18 cellular contexts compared by ENCODE assay signal in genomic region chr3:42302924-42303634, GRCh38. TPM values are rescaled to one million over a fixed set of nuclear protein-coding genes. Genes with fewer than 3 reads are reported as not detected.
A peak's percentile ranks its signal among the peaks of the same experiment; 100 is the strongest.
DNase-seq lines count a peak whose midpoint lies in the region; ATAC-seq and TF ChIP-seq lines count a peak whose summit lies in the region.
"Had no signal": no experiment of that assay in that cellular context is flagged by ENCODE, and none has a peak within 500 bp of the region (broad histone marks: within the 10 kb centered on the region; RNA-seq: fewer than 3 reads in every experiment).

No MANE protein-coding gene starts in this region.

- DNase-seq in esophagus muscularis mucosa (ENCODE audit: extremely low spot score) (peak; percentile 55), ovary (no peak), chondrocyte (ENCODE audit: low spot score) (no peak)
- no peak for DNase-seq in activated CD4-positive, alpha-beta T cell treated with anti-CD3 and anti-CD28 coated beads, Interleukin-2, amount 50 U/mL, for 1 hour
- DNase-seq in CD4-positive, alpha-beta memory T cell: no peak
- DNase-seq: activated CD4-positive, alpha-beta memory T cell treated with anti-CD3 and anti-CD28 coated beads for 36 hours; activated gamma-delta T cell; central memory CD4-positive, alpha-beta T cell; EL; glutamatergic neuron; NCI-H345; stomach; T-helper 1 cell had no signal

- peaks cover 32% of the 10 kb centered on the region for H3K27me3 Mint-ChIP-seq in chondrocyte (ENCODE audit: low read depth)
- peaks cover 1 to 11% of the 10 kb centered on the region in 2 donors for H3K27me3 Mint-ChIP-seq in CD4-positive, alpha-beta memory T cell

- H3K4me1 ChIP-seq in esophagus muscularis mucosa (no peaks in the 10 kb centered on the region), ovary (ENCODE audit: insufficient read depth) (no peaks in the 10 kb centered on the region)
- H3K4me1 ChIP-seq in CD4-positive, alpha-beta memory T cell (ENCODE audit: insufficient read depth, low read length): no peaks in the 10 kb centered on the region
- H3K4me1 ChIP-seq: stomach had no signal

- POLR2A ChIA-PET in CD4-positive, alpha-beta memory T cell (lab: Charles Lee; ENCODE audit: partially characterized antibody): no interaction called here

- ATAC-seq in GM18517 (IDR thresholded peaks at IDR 0.05; ENCODE audit: unreplicated experiment) (peak; percentile 66), GM21717 (IDR thresholded peaks at IDR 0.05; ENCODE audit: unreplicated experiment) (peak; percentile 75), HG03571 (IDR thresholded peaks at IDR 0.05; ENCODE audit: unreplicated experiment) (peak; percentile 77)
- ATAC-seq: Panc1 had no signal

- intact Hi-C loops in esophagus muscularis mucosa (cut with DNase I) (no loop called here), ovary (cut with DNase I) (no loop called here)
- intact Hi-C loops in CD4-positive, alpha-beta memory T cell (cut with micrococcal nuclease): no loop called here

- 39% methylated on average over 3 of the region's 3 CpGs for WGBS in esophagus muscularis mucosa
- 43 to 60% (median 52%) methylated on average over 3 of the region's 3 CpGs for WGBS in ovary, 3 donors

- H3K4me3 Mint-ChIP-seq in chondrocyte (ENCODE audit: unreplicated experiment): no peak overlapping the region
- no peak overlapping the region for H3K4me3 Mint-ChIP-seq in CD4-positive, alpha-beta memory T cell
- H3K4me3 Mint-ChIP-seq: activated CD4-positive, alpha-beta memory T cell treated with anti-CD3 and anti-CD28 coated beads for 36 hours had no signal

- TF ChIP-seq POLR2A in esophagus muscularis mucosa (IDR thresholded peaks at IDR 0.05; ENCODE audit: low read depth) (no peak), ovary (IDR thresholded peaks at IDR 0.05) (no peak)

- no peaks in the 10 kb centered on the region for H3K9me3 Mint-ChIP-seq in chondrocyte (ENCODE audit: low read depth)
- H3K9me3 Mint-ChIP-seq in CD4-positive, alpha-beta memory T cell: peaks cover 0 to 3% (median 0%) of the 10 kb centered on the region in 8 donors
- H3K9me3 Mint-ChIP-seq: activated CD4-positive, alpha-beta memory T cell treated with anti-CD3 and anti-CD28 coated beads for 36 hours had no signal

- H3K27me3 ChIP-seq in esophagus muscularis mucosa (no peaks in the 10 kb centered on the region), ovary (no peaks in the 10 kb centered on the region)
- H3K27me3 ChIP-seq in CD4-positive, alpha-beta memory T cell (ENCODE audit: insufficient read depth, low read length): no peaks in the 10 kb centered on the region
- H3K27me3 ChIP-seq: stomach had no signal

- no peak for TF ChIP-seq EP300 in esophagus muscularis mucosa (IDR thresholded peaks at IDR 0.05)
- TF ChIP-seq EP300 in ovary (IDR thresholded peaks at IDR 0.05): no peak

- H3K27ac ChIP-seq in esophagus muscularis mucosa (replicated peaks in 1 of 4) (no peak overlapping the region), ovary (no peak overlapping the region)
- no peak overlapping the region for H3K27ac ChIP-seq in CD4-positive, alpha-beta memory T cell (ENCODE audit: low read depth, low read length)
- H3K27ac ChIP-seq: stomach had no signal

- CTCF ChIA-PET in CD4-positive, alpha-beta memory T cell (lab: Charles Lee; ENCODE audit: partially characterized antibody): no interaction called here

- no peak overlapping the region for H3K27ac Mint-ChIP-seq in chondrocyte (ENCODE audit: unreplicated experiment)
- peak overlapping the region in 2 of 7 donors; percentile 18 to 61 for H3K27ac Mint-ChIP-seq in CD4-positive, alpha-beta memory T cell
- H3K27ac Mint-ChIP-seq: activated CD4-positive, alpha-beta memory T cell treated with anti-CD3 and anti-CD28 coated beads for 36 hours had no signal

- H3K9me3 ChIP-seq in esophagus muscularis mucosa: no peaks in the 10 kb centered on the region
- H3K9me3 ChIP-seq in ovary: no peaks in the 10 kb centered on the region
- no peaks in the 10 kb centered on the region for H3K9me3 ChIP-seq in CD4-positive, alpha-beta memory T cell (ENCODE audit: control insufficient read depth in 1 of 2, low read length in 2 of 2)
- H3K9me3 ChIP-seq: stomach had no signal

- TF ChIP-seq CTCF in esophagus muscularis mucosa (IDR thresholded peaks at IDR 0.05) (no peak), ovary (IDR thresholded peaks at IDR 0.05) (no peak), chondrocyte (IDR thresholded peaks at IDR 0.05) (no peak)

- H3K4me3 ChIP-seq in esophagus muscularis mucosa (no peak overlapping the region), ovary (no peak overlapping the region)
- H3K4me3 ChIP-seq in CD4-positive, alpha-beta memory T cell (ENCODE audit: low read length in 2 of 2): no peak overlapping the region
- H3K4me3 ChIP-seq: stomach had no signal

- no peaks in the 10 kb centered on the region for H3K4me1 Mint-ChIP-seq in chondrocyte (ENCODE audit: low read depth)
- peaks cover 0 to 3% (median under 1%) of the 10 kb centered on the region in 4 donors for H3K4me1 Mint-ChIP-seq in CD4-positive, alpha-beta memory T cell

- no peaks in the 10 kb centered on the region for H3K36me3 ChIP-seq in esophagus muscularis mucosa
- no peaks in the 10 kb centered on the region for H3K36me3 ChIP-seq in ovary
- no peaks in the 10 kb centered on the region for H3K36me3 ChIP-seq in CD4-positive, alpha-beta memory T cell (ENCODE audit: insufficient read depth, low read length)
- H3K36me3 ChIP-seq: stomach had no signal

- no peaks in the 10 kb centered on the region for H3K36me3 Mint-ChIP-seq in chondrocyte (ENCODE audit: low read depth)
- H3K36me3 Mint-ChIP-seq in CD4-positive, alpha-beta memory T cell: no peaks in the 10 kb centered on the region
- H3K36me3 Mint-ChIP-seq: activated CD4-positive, alpha-beta memory T cell treated with anti-CD3 and anti-CD28 coated beads for 36 hours had no signal

RNA-seq across cellular contexts. Expression of gene CCK, which starts 37.1 kb away (rescaled TPM):
- total RNA-seq in esophagus muscularis mucosa: 10 to 100 TPM in 1 of 4 donors, 1 to 10 TPM in 3; 2.2 to 15.1 (median 4.6) TPM
- not detected for total RNA-seq in ovary
- not detected for polyA plus RNA-seq in ovary
- total RNA-seq in chondrocyte: not detected in 3 replicates
- total RNA-seq in CD4-positive, alpha-beta memory T cell: not detected
- polyA plus RNA-seq in CD4-positive, alpha-beta memory T cell: not detected
- total RNA-seq: activated CD4-positive, alpha-beta memory T cell treated with anti-CD3 and anti-CD28 coated beads for 36 hours; endothelial cell of umbilical vein had no signal
- polyA plus RNA-seq: endothelial cell of umbilical vein had no signal
